ENCODE assay signal across 13 cellular contexts in the genomic region with DNA sequence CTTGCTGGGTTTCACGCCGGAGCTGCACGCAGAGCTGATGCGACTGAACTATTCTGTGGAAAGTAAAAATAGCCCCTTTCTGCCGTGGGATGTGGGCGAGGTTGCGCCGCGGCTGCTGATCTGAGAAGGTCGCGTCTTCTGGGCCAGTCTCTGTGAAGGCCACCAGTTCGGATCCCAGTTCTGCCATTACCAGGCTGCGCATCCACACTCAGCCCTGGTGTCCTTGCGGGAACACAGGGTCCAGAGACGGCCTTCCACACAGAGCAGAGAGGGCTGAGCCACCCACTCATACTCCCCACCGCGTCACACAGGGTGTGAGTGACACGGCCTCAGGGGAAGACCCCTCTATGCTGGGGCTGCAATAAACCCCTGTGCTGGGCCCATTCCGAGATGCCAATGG. TPM values are rescaled to one million over a fixed set of nuclear protein-coding genes. Genes with fewer than 3 reads are reported as not detected.
DNase-seq lines count a peak whose midpoint lies in the region; ATAC-seq and TF ChIP-seq lines count a peak whose summit lies in the region.
"Had no signal": no experiment of that assay in that cellular context is flagged by ENCODE, and none has a peak within 500 bp of the region (broad histone marks: within the 10 kb centered on the region; RNA-seq: fewer than 3 reads in every experiment).

No MANE protein-coding gene starts in this region.

- H3K36me3 ChIP-seq in RWPE2 (ENCODE audit: low read depth) (no peaks in the 10 kb centered on the region), lower lobe of right lung (no peaks in the 10 kb centered on the region)
- H3K36me3 ChIP-seq: HAP-1 had no signal

- peaks cover 11% of the 10 kb centered on the region for H3K27me3 ChIP-seq in RWPE2 (ENCODE audit: insufficient read depth, poor library complexity, severe bottlenecking)
- H3K27me3 ChIP-seq in lower lobe of right lung (ENCODE audit: low read depth) = peaks cover 29% of the 10 kb centered on the region

- ATAC-seq in Right ventricle myocardium superior (ENCODE audit: poor library complexity) (no peak), Right ventricle myocardium inferior (no peak), RWPE2 (ENCODE audit: low read depth) (no peak), lower lobe of right lung (no peak), HG03280 (IDR thresholded peaks at IDR 0.05; ENCODE audit: unreplicated experiment) (no peak), GM19463 (IDR thresholded peaks at IDR 0.05; ENCODE audit: unreplicated experiment) (no peak)
- ATAC-seq: HepG2 had no signal

- intact Hi-C loops in Right ventricle myocardium superior (cut with DNase I) = no loop called here
- intact Hi-C loops in Right ventricle myocardium inferior (cut with DNase I) = no loop called here
- intact Hi-C loops in lower lobe of right lung (cut with DNase I) = no loop called here

- H3K4me3 ChIP-seq in RWPE2 (ENCODE audit: severe bottlenecking) (no peak overlapping the region), lower lobe of right lung (no peak overlapping the region)
- H3K4me3 ChIP-seq: HAP-1 had no signal

- no peak for TF ChIP-seq CTCF in RWPE2 (IDR thresholded peaks at IDR 0.05; ENCODE audit: poor library complexity, severe bottlenecking)
- TF ChIP-seq CTCF in lower lobe of right lung (IDR thresholded peaks at IDR 0.05) = no peak

- no peak overlapping the region for H3K27ac ChIP-seq in RWPE2 (ENCODE audit: poor library complexity, severe bottlenecking)
- no peak overlapping the region for H3K27ac ChIP-seq in lower lobe of right lung
- peak overlapping the region; percentile 65 for H3K27ac ChIP-seq in temporal lobe (ENCODE audit: low read depth, low read length)
- H3K27ac ChIP-seq: 22Rv1 had no signal

- H3K9me3 ChIP-seq in RWPE2 (ENCODE audit: severe bottlenecking) (peaks cover 5% of the 10 kb centered on the region), lower lobe of right lung (peaks cover 7% of the 10 kb centered on the region)
- H3K9me3 ChIP-seq: HAP-1 had no signal

- DNase-seq in Right ventricle myocardium superior (peak; percentile 14), Right ventricle myocardium inferior (ENCODE audit: missing footprints) (no peak), RWPE2 (ENCODE audit: low spot score) (peak; percentile 33), lower lobe of right lung (peak; percentile 17)
- DNase-seq: CD4-positive, CD25-positive, alpha-beta regulatory T cell; DMS53; GF-D8 had no signal

- H3K4me1 ChIP-seq in RWPE2 (ENCODE audit: insufficient read depth, poor library complexity, severe bottlenecking) (no peaks in the 10 kb centered on the region), lower lobe of right lung (no peaks in the 10 kb centered on the region)
- H3K4me1 ChIP-seq: HAP-1 had no signal

RNA-seq across cellular contexts. Expression of a gene that starts 13.9 kb away (rescaled TPM):
- not detected for total RNA-seq in Right ventricle myocardium superior
- total RNA-seq in Right ventricle myocardium inferior = not detected
- not detected for total RNA-seq in lower lobe of right lung
- 5.4 TPM for total RNA-seq in temporal lobe
